In genomic region chr17:46772879-46773620, GRCh38 we compare ENCODE assay signal across 10 cellular contexts. TPM values are rescaled to one million over a fixed set of nuclear protein-coding genes. Genes with fewer than 3 reads are reported as not detected.
DNase-seq lines count a peak whose midpoint lies in the region; ATAC-seq, FAIRE-seq and TF ChIP-seq lines count a peak whose summit lies in the region.
"Had no signal": no experiment of that assay in that cellular context is flagged by ENCODE, and none has a peak within 500 bp of the region (broad histone marks: within the 10 kb centered on the region; RNA-seq: fewer than 3 reads in every experiment).

No MANE protein-coding gene starts in this region.

- FAIRE-seq in RCC 7860 (lab: Jason Lieb, UNC): no peak

- H3K9me3 Mint-ChIP-seq in activated CD4-positive, alpha-beta memory T cell treated with anti-CD3 and anti-CD28 coated beads, Interleukin-2, amount 10 ng/mL, durations not matched to agents 7 days and 5 days: no peaks in the 10 kb centered on the region

- no peak overlapping the region for H3K9ac ChIP-seq in HCT116 (ENCODE audit: low read length)

- H3K27ac ChIP-seq in HCT116 (ENCODE audit: low read depth, low read length): no peak overlapping the region

- H2AFZ ChIP-seq in HCT116 (ENCODE audit: low read depth, low read length, poor library complexity, severe bottlenecking): no peak overlapping the region

- no peaks in the 10 kb centered on the region for H3K36me3 ChIP-seq in HCT116 (ENCODE audit: control insufficient read depth in 1 of 2, insufficient read depth in 2 of 2, low read length in 2 of 2)

- H3K9me2 ChIP-seq in HCT116 (ENCODE audit: insufficient read depth): no peaks in the 10 kb centered on the region

- H3K79me2 ChIP-seq in HCT116 (ENCODE audit: insufficient read depth, low read length): no peaks in the 10 kb centered on the region

- H3K36me3 Mint-ChIP-seq in activated CD4-positive, alpha-beta memory T cell treated with anti-CD3 and anti-CD28 coated beads, Interleukin-2, amount 10 ng/mL, durations not matched to agents 7 days and 5 days (ENCODE audit: low read depth): no peaks in the 10 kb centered on the region

- H3K4me1 Mint-ChIP-seq in activated CD4-positive, alpha-beta memory T cell treated with anti-CD3 and anti-CD28 coated beads, Interleukin-2, amount 10 ng/mL, durations not matched to agents 7 days and 5 days: peaks cover 18% of the 10 kb centered on the region

- ATAC-seq in HCT116: no peak
- no peak for ATAC-seq in HG02642 (IDR thresholded peaks at IDR 0.05; ENCODE audit: poor library complexity, unreplicated experiment)
- ATAC-seq in HG02678 (IDR thresholded peaks at IDR 0.05; ENCODE audit: unreplicated experiment): no peak

- no peak for TF ChIP-seq RAD21 in HCT116 (IDR thresholded peaks at IDR 0.05; ENCODE audit: low read depth)

- TF ChIP-seq CTCF in HCT116 (IDR thresholded peaks at IDR 0.05 in 2 of 3, conservative IDR thresholded peaks at IDR 0.05 in 1 of 3; ENCODE audit: borderline replicate concordance in 1 of 3, insufficient read depth in 1 of 3, low read depth in 2 of 3, low read length in 2 of 3): no peak

- no peak overlapping the region for H3K27ac Mint-ChIP-seq in activated CD4-positive, alpha-beta memory T cell treated with anti-CD3 and anti-CD28 coated beads, Interleukin-2, amount 10 ng/mL, durations not matched to agents 7 days and 5 days

- peak overlapping the region; percentile 91 for H3K4me2 ChIP-seq in HCT116 (ENCODE audit: low read length)

- intact Hi-C loops in HCT116 (cut with micrococcal nuclease): no loop called here

- no peaks in the 10 kb centered on the region for H4K20me1 ChIP-seq in HCT116 (ENCODE audit: insufficient read depth)

- RAD21 ChIA-PET in HCT116 (lab: Charles Lee; ENCODE audit: low non-redundant PET in 1 of 2, low total read pairs in 2 of 2, uncharacterized antibody in 2 of 2, unreplicated experiment in 2 of 2): no interaction called here

- no peak for TF ChIP-seq POLR2A in HCT116 (IDR thresholded peaks at IDR 0.05; ENCODE audit: borderline replicate concordance, extremely low read depth, insufficient read depth, insufficient read length)

- no peak overlapping the region for H3K4me3 ChIP-seq in HCT116 (replicated peaks in 1 of 2; ENCODE audit: low read depth in 1 of 2, low read length in 2 of 2)

- BruUV-seq in HCT116 (replicated peaks; lab: Mats Ljungman, UMichigan): no TSS peak

- peaks cover 41% of the 10 kb centered on the region for H3K27me3 Mint-ChIP-seq in activated CD4-positive, alpha-beta memory T cell treated with anti-CD3 and anti-CD28 coated beads, Interleukin-2, amount 10 ng/mL, durations not matched to agents 7 days and 5 days

- peak overlapping the region; percentile 27 for H3K4me3 Mint-ChIP-seq in activated CD4-positive, alpha-beta memory T cell treated with anti-CD3 and anti-CD28 coated beads, Interleukin-2, amount 10 ng/mL, durations not matched to agents 7 days and 5 days

- CTCF ChIA-PET in HCT116 (lab: Charles Lee): interaction anchor here (1.4 kb wide), 1 partner anchor 11 kb away, joined by 5 read pairs; no protein-coding TSS in a partner anchor
- CTCF ChIA-PET in activated CD4-positive, alpha-beta memory T cell treated with anti-CD3 and anti-CD28 coated beads, Interleukin-2, amount 10 ng/mL, durations not matched to agents 7 days and 5 days (lab: Charles Lee): no interaction called here

- no peaks in the 10 kb centered on the region for H3K27me3 ChIP-seq in HCT116 (ENCODE audit: insufficient read depth, low read length)

- H3K9me3 ChIP-seq in HCT116 (ENCODE audit: control insufficient read depth in 1 of 2, insufficient read depth in 1 of 2, low read depth in 1 of 2, low read length in 2 of 2): no peaks in the 10 kb centered on the region

- DNase-seq in CMK (ENCODE audit: low read depth) (peak; percentile 67), HCT116 (ENCODE audit: low read depth, low spot score) (no peak), mesenteric fat pad (ENCODE audit: low spot score) (peak; percentile 73), AG08396 (ENCODE audit: low spot score) (no peak), RCC 7860 (ENCODE audit: low spot score) (no peak)
- no peak for DNase-seq in activated CD4-positive, alpha-beta memory T cell treated with anti-CD3 and anti-CD28 coated beads, Interleukin-2, amount 10 ng/mL, durations not matched to agents 7 days and 5 days
- DNase-seq: activated naive CD4-positive, alpha-beta T cell treated with Interleukin-2 at 50 U/mL for 16 hours; NCI-H446 treated with DMSO at 0.1 percent for 48 hours had no signal

- H3K4me1 ChIP-seq in HCT116 (ENCODE audit: control insufficient read depth in 1 of 2, insufficient read depth in 2 of 2, low read length in 2 of 2): peaks cover 24 to 64% of the 10 kb centered on the region in 2 experiments

- POLR2A ChIA-PET in HCT116 (lab: Charles Lee): no interaction called here
- POLR2A ChIA-PET in activated CD4-positive, alpha-beta memory T cell treated with anti-CD3 and anti-CD28 coated beads, Interleukin-2, amount 10 ng/mL, durations not matched to agents 7 days and 5 days (lab: Charles Lee): no interaction called here

TF ChIP-seq in HCT116, 20 proteins besides CTCF, POLR2A, EP300 and RAD21:
- TF ChIP-seq JUND (IDR thresholded peaks at IDR 0.05) (no peak), YY1 (IDR thresholded peaks at IDR 0.05; ENCODE audit: extremely low read depth, insufficient replicate concordance, low read depth, low read length) (no peak), TCF7L2 (IDR thresholded peaks at IDR 0.05; ENCODE audit: borderline replicate concordance, extremely low read depth, insufficient read depth, insufficient read length) (no peak), CEBPB (IDR thresholded peaks at IDR 0.05; ENCODE audit: low read depth) (no peak), EGR1 (IDR thresholded peaks at IDR 0.05; ENCODE audit: low read depth) (no peak), ELF1 (IDR thresholded peaks at IDR 0.05; ENCODE audit: borderline replicate concordance, low read depth) (no peak), EZH2 (IDR thresholded peaks at IDR 0.05) (no peak), ZFX (IDR thresholded peaks at IDR 0.05) (no peak), ZNF274 (IDR thresholded peaks at IDR 0.05; ENCODE audit: low read depth, low read length) (no peak)
- TF ChIP-seq, protein P1, sequence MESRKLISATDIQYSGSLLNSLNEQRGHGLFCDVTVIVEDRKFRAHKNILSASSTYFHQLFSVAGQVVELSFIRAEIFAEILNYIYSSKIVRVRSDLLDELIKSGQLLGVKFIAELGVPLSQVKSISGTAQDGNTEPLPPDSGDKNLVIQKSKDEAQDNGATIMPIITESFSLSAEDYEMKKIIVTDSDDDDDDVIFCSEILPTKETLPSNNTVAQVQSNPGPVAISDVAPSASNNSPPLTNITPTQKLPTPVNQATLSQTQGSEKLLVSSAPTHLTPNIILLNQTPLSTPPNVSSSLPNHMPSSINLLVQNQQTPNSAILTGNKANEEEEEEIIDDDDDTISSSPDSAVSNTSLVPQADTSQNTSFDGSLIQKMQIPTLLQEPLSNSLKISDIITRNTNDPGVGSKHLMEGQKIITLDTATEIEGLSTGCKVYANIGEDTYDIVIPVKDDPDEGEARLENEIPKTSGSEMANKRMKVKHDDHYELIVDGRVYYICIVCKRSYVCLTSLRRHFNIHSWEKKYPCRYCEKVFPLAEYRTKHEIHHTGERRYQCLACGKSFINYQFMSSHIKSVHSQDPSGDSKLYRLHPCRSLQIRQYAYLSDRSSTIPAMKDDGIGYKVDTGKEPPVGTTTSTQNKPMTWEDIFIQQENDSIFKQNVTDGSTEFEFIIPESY (IDR thresholded peaks at IDR 0.05; ENCODE audit: extremely low read depth, insufficient replicate concordance, low read length): no peak
- TF ChIP-seq, protein P2, sequence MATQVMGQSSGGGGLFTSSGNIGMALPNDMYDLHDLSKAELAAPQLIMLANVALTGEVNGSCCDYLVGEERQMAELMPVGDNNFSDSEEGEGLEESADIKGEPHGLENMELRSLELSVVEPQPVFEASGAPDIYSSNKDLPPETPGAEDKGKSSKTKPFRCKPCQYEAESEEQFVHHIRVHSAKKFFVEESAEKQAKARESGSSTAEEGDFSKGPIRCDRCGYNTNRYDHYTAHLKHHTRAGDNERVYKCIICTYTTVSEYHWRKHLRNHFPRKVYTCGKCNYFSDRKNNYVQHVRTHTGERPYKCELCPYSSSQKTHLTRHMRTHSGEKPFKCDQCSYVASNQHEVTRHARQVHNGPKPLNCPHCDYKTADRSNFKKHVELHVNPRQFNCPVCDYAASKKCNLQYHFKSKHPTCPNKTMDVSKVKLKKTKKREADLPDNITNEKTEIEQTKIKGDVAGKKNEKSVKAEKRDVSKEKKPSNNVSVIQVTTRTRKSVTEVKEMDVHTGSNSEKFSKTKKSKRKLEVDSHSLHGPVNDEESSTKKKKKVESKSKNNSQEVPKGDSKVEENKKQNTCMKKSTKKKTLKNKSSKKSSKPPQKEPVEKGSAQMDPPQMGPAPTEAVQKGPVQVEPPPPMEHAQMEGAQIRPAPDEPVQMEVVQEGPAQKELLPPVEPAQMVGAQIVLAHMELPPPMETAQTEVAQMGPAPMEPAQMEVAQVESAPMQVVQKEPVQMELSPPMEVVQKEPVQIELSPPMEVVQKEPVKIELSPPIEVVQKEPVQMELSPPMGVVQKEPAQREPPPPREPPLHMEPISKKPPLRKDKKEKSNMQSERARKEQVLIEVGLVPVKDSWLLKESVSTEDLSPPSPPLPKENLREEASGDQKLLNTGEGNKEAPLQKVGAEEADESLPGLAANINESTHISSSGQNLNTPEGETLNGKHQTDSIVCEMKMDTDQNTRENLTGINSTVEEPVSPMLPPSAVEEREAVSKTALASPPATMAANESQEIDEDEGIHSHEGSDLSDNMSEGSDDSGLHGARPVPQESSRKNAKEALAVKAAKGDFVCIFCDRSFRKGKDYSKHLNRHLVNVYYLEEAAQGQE (IDR thresholded peaks at IDR 0.05; ENCODE audit: low read depth): no peak

RNA-seq across cellular contexts. Expression of gene WNT3, which starts 45.4 kb away (rescaled TPM):
- total RNA-seq in HCT116 (2021; ENCODE audit: unreplicated experiment) (5.5 TPM), mesenteric fat pad (1.9 TPM)
- polyA plus RNA-seq in HCT116 (2012): 3.4 TPM in 2 replicates
- total RNA-seq in activated CD4-positive, alpha-beta memory T cell treated with anti-CD3 and anti-CD28 coated beads, Interleukin-2, amount 10 ng/mL, durations not matched to agents 7 days and 5 days: not detected

Comparison
In these comparisons a context has a peak if more than half of its experiments do, and no peak if none do; other contexts are left out.
1. DNase-seq: peak in CMK (single experiment) and mesenteric fat pad (single experiment); none in HCT116 (single experiment), activated CD4-positive, alpha-beta memory T cell treated with anti-CD3 and anti-CD28 coated beads, Interleukin-2, amount 10 ng/mL, durations not matched to agents 7 days and 5 days (single experiment), AG08396 (single experiment) and RCC 7860 (single experiment).